In genomic region chr18:35418610-35419009, GRCh38 we compare ENCODE assay signal across 8 cellular contexts. TPM values are rescaled to one million over a fixed set of nuclear protein-coding genes. Genes with fewer than 3 reads are reported as not detected.
"Had no signal": no experiment of that assay in that cellular context is flagged by ENCODE, and none has a peak within 500 bp of the region (broad histone marks: within the 10 kb centered on the region; RNA-seq: fewer than 3 reads in every experiment).

No MANE protein-coding gene starts in this region.

- H3K9ac ChIP-seq: KMS-11 had no signal

- DNase-seq: IMR-90, KBM-7, KG1 had no signal

- FAIRE-seq: HTR-8/SVneo had no signal

- H3K4me2 ChIP-seq: KMS-11 had no signal

- H3K27ac ChIP-seq: HL-60, KMS-11 had no signal

RNA-seq across cellular contexts. Expression of gene ZNF396, which starts 41.5 kb away (rescaled TPM):
- total RNA-seq: HT-29, HT1080 had no signal
